24 cellular contexts compared by ENCODE assay signal in the genomic region with DNA sequence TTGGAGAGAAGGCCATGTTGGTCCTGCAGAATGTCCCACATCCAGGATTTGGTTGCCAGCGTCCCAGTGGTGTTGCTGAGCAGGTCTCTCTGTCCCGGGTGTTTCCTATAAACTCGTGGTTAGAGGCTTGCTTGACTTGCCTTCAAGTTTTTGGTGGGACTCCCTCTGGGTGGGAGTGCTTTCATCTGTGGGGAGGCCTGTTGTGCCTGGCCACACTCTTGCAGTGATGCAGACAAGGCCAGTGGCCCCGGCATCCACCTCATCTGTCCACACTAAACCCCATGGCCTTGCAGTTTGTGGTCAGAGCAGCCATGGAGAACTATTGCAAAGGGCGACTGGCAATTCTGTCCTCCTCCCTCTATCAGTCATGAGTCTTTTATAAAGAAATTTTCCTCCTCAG.
A peak's percentile ranks its signal among the peaks of the same experiment; 100 is the strongest.
DNase-seq lines count a peak whose midpoint lies in the region; ATAC-seq and TF ChIP-seq lines count a peak whose summit lies in the region.
"Had no signal": no experiment of that assay in that cellular context is flagged by ENCODE, and none has a peak within 500 bp of the region (broad histone marks: within the 10 kb centered on the region; RNA-seq: fewer than 3 reads in every experiment).

No MANE protein-coding gene starts in this region.

- intact Hi-C loops in CD14-positive monocyte (cut with micrococcal nuclease): no loop called here

- POLR2A ChIA-PET in activated naive CD8-positive, alpha-beta T cell treated with anti-CD3 and anti-CD28 coated beads, Interleukin-2, amount 10 ng/mL, durations not matched to agents 7 days and 5 days (lab: Charles Lee): no interaction called here

- DNase-seq in activated naive CD8-positive, alpha-beta T cell treated with anti-CD3 and anti-CD28 coated beads, Interleukin-2, amount 10 ng/mL, durations not matched to agents 7 days and 5 days: peak; percentile 5
- DNase-seq in activated naive CD8-positive, alpha-beta T cell treated with anti-CD3 and anti-CD28 coated beads for 36 hours: no peak
- DNase-seq in ecto neural progenitor cell (ENCODE audit: low spot score): peak; percentile 15
- DNase-seq in progenitor cell of endocrine pancreas (ENCODE audit: low spot score, unreplicated experiment): peak; percentile 8
- DNase-seq in ureter (ENCODE audit: low spot score): peak; percentile 40
- no peak for DNase-seq in CD14-positive monocyte (ENCODE audit: low spot score)
- DNase-seq: C1 segment of cervical spinal cord, DMS 273 treated with DMSO at 0.1 percent for 48 hours, DMS79, GF-D8, IMR-90, KG1, MG63, NCI-H1105 treated with DMSO at 0.1 percent for 48 hours, NCI-H146, NCI-H1930, NCI-H2107, NCI-H446, NCI-H524 treated with DMSO at 0.1 percent for 48 hours, NCI-H774, PC-3 had no signal

- ATAC-seq in activated naive CD8-positive, alpha-beta T cell treated with anti-CD3 and anti-CD28 coated beads, Interleukin-2, amount 10 ng/mL, durations not matched to agents 7 days and 5 days (ENCODE audit: low read depth): no peak
- no peak for ATAC-seq in HG03565 (IDR thresholded peaks at IDR 0.05; ENCODE audit: unreplicated experiment)
- ATAC-seq: CD8-positive, alpha-beta T cell; HCT116; PC-3 had no signal

- H3K36me3 Mint-ChIP-seq in activated naive CD8-positive, alpha-beta T cell treated with anti-CD3 and anti-CD28 coated beads, Interleukin-2, amount 10 ng/mL, durations not matched to agents 7 days and 5 days: peaks cover 4% of the 10 kb centered on the region
- H3K36me3 Mint-ChIP-seq in activated naive CD8-positive, alpha-beta T cell treated with anti-CD3 and anti-CD28 coated beads for 36 hours: peaks cover 9% of the 10 kb centered on the region
- H3K36me3 Mint-ChIP-seq in progenitor cell of endocrine pancreas (ENCODE audit: insufficient read depth) (peaks cover 10% of the 10 kb centered on the region), CD14-positive monocyte (peaks cover 61 to 64% of the 10 kb centered on the region in 2 donors)

- H3K27me3 Mint-ChIP-seq in activated naive CD8-positive, alpha-beta T cell treated with anti-CD3 and anti-CD28 coated beads, Interleukin-2, amount 10 ng/mL, durations not matched to agents 7 days and 5 days: no peaks in the 10 kb centered on the region
- no peaks in the 10 kb centered on the region for H3K27me3 Mint-ChIP-seq in activated naive CD8-positive, alpha-beta T cell treated with anti-CD3 and anti-CD28 coated beads for 36 hours
- H3K27me3 Mint-ChIP-seq in progenitor cell of endocrine pancreas (no peaks in the 10 kb centered on the region), CD14-positive monocyte (ENCODE audit: low read depth in 3 of 3) (no peaks in the 10 kb centered on the region)

- H3K9me3 Mint-ChIP-seq in activated naive CD8-positive, alpha-beta T cell treated with anti-CD3 and anti-CD28 coated beads, Interleukin-2, amount 10 ng/mL, durations not matched to agents 7 days and 5 days: no peaks in the 10 kb centered on the region
- H3K9me3 Mint-ChIP-seq in activated naive CD8-positive, alpha-beta T cell treated with anti-CD3 and anti-CD28 coated beads for 36 hours: no peaks in the 10 kb centered on the region
- H3K9me3 Mint-ChIP-seq in progenitor cell of endocrine pancreas (ENCODE audit: low read depth) (no peaks in the 10 kb centered on the region), CD14-positive monocyte (no peaks in the 10 kb centered on the region)
- H3K9me3 Mint-ChIP-seq: CD8-positive, alpha-beta T cell had no signal

- no peaks in the 10 kb centered on the region for H3K4me1 Mint-ChIP-seq in activated naive CD8-positive, alpha-beta T cell treated with anti-CD3 and anti-CD28 coated beads, Interleukin-2, amount 10 ng/mL, durations not matched to agents 7 days and 5 days
- H3K4me1 Mint-ChIP-seq in activated naive CD8-positive, alpha-beta T cell treated with anti-CD3 and anti-CD28 coated beads for 36 hours: no peaks in the 10 kb centered on the region
- H3K4me1 Mint-ChIP-seq in progenitor cell of endocrine pancreas (ENCODE audit: low read depth) (no peaks in the 10 kb centered on the region), CD14-positive monocyte (no peaks in the 10 kb centered on the region)

- H3K27ac Mint-ChIP-seq in activated naive CD8-positive, alpha-beta T cell treated with anti-CD3 and anti-CD28 coated beads, Interleukin-2, amount 10 ng/mL, durations not matched to agents 7 days and 5 days: no peak overlapping the region
- no peak overlapping the region for H3K27ac Mint-ChIP-seq in activated naive CD8-positive, alpha-beta T cell treated with anti-CD3 and anti-CD28 coated beads for 36 hours
- H3K27ac Mint-ChIP-seq in progenitor cell of endocrine pancreas: no peak overlapping the region
- no peak overlapping the region for H3K27ac Mint-ChIP-seq in CD14-positive monocyte
- H3K27ac Mint-ChIP-seq: CD8-positive, alpha-beta T cell had no signal

- TF ChIP-seq CTCF in progenitor cell of endocrine pancreas (IDR thresholded peaks at IDR 0.05; ENCODE audit: unreplicated experiment) (no peak), CD14-positive monocyte (IDR thresholded peaks at IDR 0.05) (no peak)

- H3K4me3 Mint-ChIP-seq in activated naive CD8-positive, alpha-beta T cell treated with anti-CD3 and anti-CD28 coated beads, Interleukin-2, amount 10 ng/mL, durations not matched to agents 7 days and 5 days: no peak overlapping the region
- H3K4me3 Mint-ChIP-seq in activated naive CD8-positive, alpha-beta T cell treated with anti-CD3 and anti-CD28 coated beads for 36 hours: no peak overlapping the region
- H3K4me3 Mint-ChIP-seq in progenitor cell of endocrine pancreas (ENCODE audit: low read depth) (no peak overlapping the region), CD14-positive monocyte (no peak overlapping the region)
- H3K4me3 Mint-ChIP-seq: CD8-positive, alpha-beta T cell had no signal

Comparison
In these comparisons a context has a peak if more than half of its experiments do, and no peak if none do; other contexts are left out.
1. DNase-seq: peak in activated naive CD8-positive, alpha-beta T cell treated with anti-CD3 and anti-CD28 coated beads, Interleukin-2, amount 10 ng/mL, durations not matched to agents 7 days and 5 days (single experiment), ecto neural progenitor cell (single experiment), progenitor cell of endocrine pancreas (single experiment) and ureter (single experiment); none in activated naive CD8-positive, alpha-beta T cell treated with anti-CD3 and anti-CD28 coated beads for 36 hours (single experiment) and CD14-positive monocyte (single experiment).